14 cellular contexts compared by ENCODE assay signal in the genomic region with DNA sequence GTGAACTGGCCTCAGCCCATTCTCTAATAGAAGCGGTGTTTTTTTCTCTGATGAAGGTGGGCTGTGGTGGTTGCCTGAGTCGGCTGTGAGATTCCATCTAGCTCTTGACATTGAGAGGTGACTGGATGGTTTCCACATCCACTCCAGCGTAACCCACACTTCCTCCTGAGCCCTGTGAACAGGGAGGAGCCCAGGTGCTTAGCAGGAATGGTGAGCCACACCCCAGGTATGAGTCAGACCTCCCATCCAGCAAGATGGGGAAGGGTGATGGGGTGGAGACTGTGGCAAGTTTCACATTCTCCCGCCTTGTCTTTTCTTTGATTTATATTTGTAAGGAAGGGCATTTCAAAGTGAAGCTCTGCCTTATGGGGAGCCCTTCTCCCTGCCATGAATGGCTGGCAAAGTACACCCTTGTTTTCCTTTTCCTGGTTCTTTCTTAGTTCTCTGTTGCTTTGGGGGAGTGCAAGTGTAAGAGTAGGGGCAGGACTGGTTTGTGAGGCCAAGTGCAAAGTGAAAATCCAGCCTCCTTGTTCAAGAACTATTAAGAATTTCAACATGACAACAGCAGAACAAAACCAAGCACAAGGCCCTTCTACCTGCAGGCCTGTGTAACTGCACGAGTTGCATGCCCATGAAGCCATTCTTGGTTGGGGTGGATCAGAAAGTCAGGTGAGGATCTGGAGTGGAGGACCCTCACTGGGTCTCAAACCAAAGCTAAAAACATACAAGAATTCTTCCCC. TPM values are rescaled to one million over a fixed set of nuclear protein-coding genes. Genes with fewer than 3 reads are reported as not detected.
DNase-seq lines count a peak whose midpoint lies in the region; ATAC-seq and TF ChIP-seq lines count a peak whose summit lies in the region.
"Had no signal": no experiment of that assay in that cellular context is flagged by ENCODE, and none has a peak within 500 bp of the region (broad histone marks: within the 10 kb centered on the region; RNA-seq: fewer than 3 reads in every experiment).

No MANE protein-coding gene starts in this region.

- no peak for ATAC-seq in GM18868 (IDR thresholded peaks at IDR 0.05; ENCODE audit: unreplicated experiment)
- ATAC-seq in HG02798 (IDR thresholded peaks at IDR 0.05; ENCODE audit: poor library complexity, unreplicated experiment), result no peak
- ATAC-seq: gastroesophageal sphincter had no signal

- H3K4me1 ChIP-seq in HEK293 (ENCODE audit: control insufficient read depth, insufficient read depth, low read length), result no peaks in the 10 kb centered on the region
- no peaks in the 10 kb centered on the region for H3K4me1 ChIP-seq in colonic mucosa
- peaks cover 13% of the 10 kb centered on the region in 2 donors for H3K4me1 ChIP-seq in mucosa of rectum (ENCODE audit: control insufficient read depth in 2 of 2, insufficient read depth in 2 of 2, low read length in 2 of 2)
- H3K4me1 ChIP-seq: gastroesophageal sphincter had no signal

- H3K9me3 ChIP-seq in HEK293 (ENCODE audit: control insufficient read depth, insufficient read depth, low read depth, low read length) (no peaks in the 10 kb centered on the region), colonic mucosa (no peaks in the 10 kb centered on the region), mucosa of rectum (ENCODE audit: control insufficient read depth in 2 of 2, low read length in 2 of 2) (no peaks in the 10 kb centered on the region)
- H3K9me3 ChIP-seq: gastroesophageal sphincter had no signal

- CTCF ChIA-PET in HEK293 (lab: Yijun Ruan, JAX), result no interaction called here

- POLR2A ChIA-PET in HEK293 (lab: Yijun Ruan, JAX), result no interaction called here

- no peak for TF ChIP-seq CTCF in HEK293 (tag by site-specific recombination; IDR thresholded peaks at IDR 0.05)
- TF ChIP-seq CTCF in colonic mucosa (IDR thresholded peaks at IDR 0.05), result no peak

- DNase-seq in DMS79 (lab: John Stamatoyannopoulos, UW), result peak; percentile 8
- peak; percentile 88 for DNase-seq in colonic mucosa
- DNase-seq in NCI-H345 (lab: John Stamatoyannopoulos, UW), result no peak
- DNase-seq: activated naive CD4-positive, alpha-beta T cell treated with anti-CD3 and anti-CD28 coated beads, Interleukin-2, amount 50 U/mL, for 16 hours; CD4-positive, CD25-positive, alpha-beta regulatory T cell; effector memory CD4-positive, alpha-beta T cell; H7; islet precursor cell; NCI-H2029 treated with DMSO at 0.1 percent for 48 hours had no signal

- H3K27ac ChIP-seq in HEK293 (ENCODE audit: extremely low read depth, low read depth, low read length) (no peak overlapping the region), colonic mucosa (no peak overlapping the region), mucosa of rectum (ENCODE audit: low read depth in 2 of 2, low read length in 2 of 2) (peak overlapping the region; percentile 53 to 65)
- H3K27ac ChIP-seq: gastroesophageal sphincter had no signal

- H3K27me3 ChIP-seq in colonic mucosa (no peaks in the 10 kb centered on the region), mucosa of rectum (ENCODE audit: control insufficient read depth in 2 of 2, insufficient read depth in 2 of 2, low read length in 2 of 2) (no peaks in the 10 kb centered on the region)
- H3K27me3 ChIP-seq: gastroesophageal sphincter had no signal

- no peak overlapping the region for H3K4me3 ChIP-seq in HEK293 (ENCODE audit: low read depth, low read length)
- no peak overlapping the region for H3K4me3 ChIP-seq in colonic mucosa
- no peak overlapping the region for H3K4me3 ChIP-seq in mucosa of rectum (ENCODE audit: low read length in 2 of 2)
- H3K4me3 ChIP-seq: gastroesophageal sphincter had no signal

- H3K9ac ChIP-seq in colonic mucosa (ENCODE audit: low read depth in 2 of 2, low read length in 2 of 2) (no peak overlapping the region), mucosa of rectum (ENCODE audit: low read depth in 1 of 2, low read length in 2 of 2) (no peak overlapping the region)

- intact Hi-C loops in colonic mucosa (cut with DNase I), result no loop called here

- H3K36me3 ChIP-seq in HEK293 (ENCODE audit: control insufficient read depth in 2 of 2, insufficient read depth in 1 of 2, low read length in 2 of 2), result no peaks in the 10 kb centered on the region
- H3K36me3 ChIP-seq in colonic mucosa, result no peaks in the 10 kb centered on the region
- no peaks in the 10 kb centered on the region for H3K36me3 ChIP-seq in mucosa of rectum (ENCODE audit: control insufficient read depth in 2 of 2, insufficient read depth in 2 of 2, low read length in 2 of 2)
- H3K36me3 ChIP-seq: gastroesophageal sphincter had no signal

TF ChIP-seq in HEK293, 187 proteins besides CTCF, POLR2A, EP300 and RAD21:
- peak; percentile 62 for TF ChIP-seq KLF1 (tag by site-specific recombination; IDR thresholded peaks at IDR 0.05)
- no peak for TF ChIP-seq SCRT2 (tag by site-specific recombination; IDR thresholded peaks at IDR 0.05)
TF ChIP-seq in HEK293: peak in this region for 1.

RNA-seq across cellular contexts. Expression of gene TPRG1, which starts 4.6 kb away (rescaled TPM):
- 1 to 10 TPM; 1.1 to 1.8 TPM for total RNA-seq in colonic mucosa

Comparison
In these comparisons a context has a peak if more than half of its experiments do, and no peak if none do; other contexts are left out.
1. H3K27ac ChIP-seq: peak in mucosa of rectum (2 of 2); none in HEK293 (single experiment) and colonic mucosa (single experiment).